ENCODE assay signal across 13 cellular contexts in the genomic region with DNA sequence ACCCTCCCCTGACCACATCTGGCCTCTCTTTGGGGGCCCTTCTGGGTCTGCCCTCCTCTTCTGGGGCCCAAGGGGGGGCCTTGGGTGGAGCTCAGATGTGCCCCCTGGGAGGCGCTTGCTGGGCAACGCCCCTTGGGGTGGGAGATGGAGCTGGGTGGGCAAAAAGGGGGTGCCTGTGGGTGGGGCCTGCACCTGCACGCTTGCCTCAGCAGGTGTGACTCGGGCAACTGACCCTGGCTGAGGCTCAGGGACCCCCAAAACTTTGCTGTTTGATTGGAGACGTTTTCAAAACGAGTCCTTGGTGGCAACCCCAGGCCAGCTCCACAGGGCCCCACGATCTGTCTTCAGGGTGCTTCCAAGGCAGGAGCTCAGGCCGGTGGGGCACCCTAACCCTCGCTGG.
DNase-seq lines count a peak whose midpoint lies in the region; ATAC-seq and TF ChIP-seq lines count a peak whose summit lies in the region.
"Had no signal": no experiment of that assay in that cellular context is flagged by ENCODE, and none has a peak within 500 bp of the region (broad histone marks: within the 10 kb centered on the region; RNA-seq: fewer than 3 reads in every experiment).

No MANE protein-coding gene starts in this region.

- H3K4me3 ChIP-seq in smooth muscle cell, result no peak overlapping the region
- H3K4me3 ChIP-seq: GM23248, HAP-1 had no signal

- WGBS in smooth muscle cell (ENCODE audit: low lambda C conversion rate), result 96% methylated on average over 9 of the region's 9 CpGs

- H3K9me3 ChIP-seq in smooth muscle cell (replicated peaks; ENCODE audit: low read depth), result no peaks in the 10 kb centered on the region
- H3K9me3 ChIP-seq: HAP-1 had no signal

- POLR2A ChIA-PET in RWPE1 (lab: Yijun Ruan, JAX; ENCODE audit: low non-redundant PET), result no interaction called here

- intact Hi-C loops in left ventricle myocardium superior (cut with micrococcal nuclease) (no loop called here), Right ventricle myocardium superior (cut with DNase I) (no loop called here)

- peak overlapping the region; percentile 88 for H3K9ac ChIP-seq in smooth muscle cell (ENCODE audit: low read depth)
- H3K9ac ChIP-seq: GM23248 had no signal

- no peaks in the 10 kb centered on the region for H3K27me3 ChIP-seq in smooth muscle cell (ENCODE audit: low read depth)

- peaks cover 29% of the 10 kb centered on the region for H3F3A ChIP-seq in smooth muscle cell (ENCODE audit: low read depth)

- CTCF ChIA-PET in RWPE1 (lab: Yijun Ruan, JAX), result no interaction called here

- DNase-seq in left ventricle myocardium superior, result peak; percentile 25
- no peak for DNase-seq in Right ventricle myocardium superior
- no peak for DNase-seq in RWPE1 (ENCODE audit: low spot score)
- no peak for DNase-seq in smooth muscle cell (lab: John Stamatoyannopoulos, UW; ENCODE audit: unreplicated experiment)
- no peak for DNase-seq in HUDEP-2 (lab: John Stamatoyannopoulos, UW; ENCODE audit: unreplicated experiment in 76 of 76)
- DNase-seq: CD4-positive, alpha-beta T cell; DMS153; DMS79; GDM1 had no signal

- peak overlapping the region; percentile 71 for H3K4me2 ChIP-seq in smooth muscle cell

- no peak overlapping the region for H2AFZ ChIP-seq in smooth muscle cell (ENCODE audit: low read depth)
- H2AFZ ChIP-seq: GM23248 had no signal

- H3K79me2 ChIP-seq in smooth muscle cell (ENCODE audit: low read depth), result no peaks in the 10 kb centered on the region

- no peak for ATAC-seq in left ventricle myocardium superior
- no peak for ATAC-seq in Right ventricle myocardium superior (ENCODE audit: poor library complexity)
- ATAC-seq in HG02642 (IDR thresholded peaks at IDR 0.05; ENCODE audit: poor library complexity, unreplicated experiment), result no peak

- H3K4me1 ChIP-seq in smooth muscle cell (ENCODE audit: low read depth), result peaks cover 19% of the 10 kb centered on the region
- H3K4me1 ChIP-seq: HAP-1 had no signal

- H3K36me3 ChIP-seq in smooth muscle cell (ENCODE audit: low read depth), result no peaks in the 10 kb centered on the region
- H3K36me3 ChIP-seq: HAP-1 had no signal

- TF ChIP-seq CTCF in RWPE1 (conservative IDR thresholded peaks at IDR 0.05; ENCODE audit: low read depth), result no peak
- no peak for TF ChIP-seq CTCF in smooth muscle cell (IDR thresholded peaks at IDR 0.05; ENCODE audit: borderline replicate concordance, insufficient read depth, poor library complexity, severe bottlenecking)

- H3K27ac ChIP-seq in RWPE1, result peak overlapping the region; percentile 92
- peak overlapping the region; percentile 97 for H3K27ac ChIP-seq in smooth muscle cell (ENCODE audit: low read depth)
- H3K27ac ChIP-seq: C4-2B, GM23248 had no signal

- no peaks in the 10 kb centered on the region for H4K20me1 ChIP-seq in smooth muscle cell (ENCODE audit: low read depth)
